Comparison of ENCODE assay signal across 1 cellular context in the genomic region with DNA sequence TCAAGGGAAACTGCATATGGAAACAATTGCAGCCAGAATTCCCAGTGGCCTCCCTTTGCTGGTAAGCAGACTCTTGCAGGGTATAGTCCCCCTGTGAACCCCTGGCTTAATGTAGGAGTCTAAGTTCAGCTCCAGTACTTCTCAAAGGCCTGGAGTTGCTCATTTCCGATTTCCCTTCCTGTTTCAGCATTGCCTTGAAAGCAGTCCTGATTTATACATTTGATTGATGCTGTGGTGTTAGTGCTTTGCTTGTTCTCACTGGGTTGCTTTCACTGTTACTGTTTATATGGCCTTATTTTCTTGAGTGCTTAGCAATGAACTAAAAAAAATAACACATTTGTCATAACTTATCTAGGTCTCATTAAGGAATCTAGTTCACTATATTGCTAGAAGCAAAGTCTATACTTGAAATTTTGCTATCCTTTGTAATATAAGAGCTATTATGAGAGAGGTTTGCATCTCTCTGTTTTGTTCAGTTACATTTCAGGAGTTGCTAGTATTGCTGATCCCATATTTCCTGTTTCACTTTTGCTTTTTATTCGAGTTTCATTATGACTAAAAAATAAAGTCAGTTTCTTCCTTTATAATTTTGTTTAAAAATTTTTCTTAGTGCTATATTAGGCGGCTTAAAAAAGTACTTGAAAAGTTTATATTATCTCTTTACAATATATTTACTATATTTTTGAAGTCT.
TF ChIP-seq lines count a peak whose summit lies in the region.

No MANE protein-coding gene starts in this region.

TF ChIP-seq in HepG2, 621 proteins besides CTCF, POLR2A, EP300 and RAD21 (continued from another document):
- TF ChIP-seq, protein P1, sequence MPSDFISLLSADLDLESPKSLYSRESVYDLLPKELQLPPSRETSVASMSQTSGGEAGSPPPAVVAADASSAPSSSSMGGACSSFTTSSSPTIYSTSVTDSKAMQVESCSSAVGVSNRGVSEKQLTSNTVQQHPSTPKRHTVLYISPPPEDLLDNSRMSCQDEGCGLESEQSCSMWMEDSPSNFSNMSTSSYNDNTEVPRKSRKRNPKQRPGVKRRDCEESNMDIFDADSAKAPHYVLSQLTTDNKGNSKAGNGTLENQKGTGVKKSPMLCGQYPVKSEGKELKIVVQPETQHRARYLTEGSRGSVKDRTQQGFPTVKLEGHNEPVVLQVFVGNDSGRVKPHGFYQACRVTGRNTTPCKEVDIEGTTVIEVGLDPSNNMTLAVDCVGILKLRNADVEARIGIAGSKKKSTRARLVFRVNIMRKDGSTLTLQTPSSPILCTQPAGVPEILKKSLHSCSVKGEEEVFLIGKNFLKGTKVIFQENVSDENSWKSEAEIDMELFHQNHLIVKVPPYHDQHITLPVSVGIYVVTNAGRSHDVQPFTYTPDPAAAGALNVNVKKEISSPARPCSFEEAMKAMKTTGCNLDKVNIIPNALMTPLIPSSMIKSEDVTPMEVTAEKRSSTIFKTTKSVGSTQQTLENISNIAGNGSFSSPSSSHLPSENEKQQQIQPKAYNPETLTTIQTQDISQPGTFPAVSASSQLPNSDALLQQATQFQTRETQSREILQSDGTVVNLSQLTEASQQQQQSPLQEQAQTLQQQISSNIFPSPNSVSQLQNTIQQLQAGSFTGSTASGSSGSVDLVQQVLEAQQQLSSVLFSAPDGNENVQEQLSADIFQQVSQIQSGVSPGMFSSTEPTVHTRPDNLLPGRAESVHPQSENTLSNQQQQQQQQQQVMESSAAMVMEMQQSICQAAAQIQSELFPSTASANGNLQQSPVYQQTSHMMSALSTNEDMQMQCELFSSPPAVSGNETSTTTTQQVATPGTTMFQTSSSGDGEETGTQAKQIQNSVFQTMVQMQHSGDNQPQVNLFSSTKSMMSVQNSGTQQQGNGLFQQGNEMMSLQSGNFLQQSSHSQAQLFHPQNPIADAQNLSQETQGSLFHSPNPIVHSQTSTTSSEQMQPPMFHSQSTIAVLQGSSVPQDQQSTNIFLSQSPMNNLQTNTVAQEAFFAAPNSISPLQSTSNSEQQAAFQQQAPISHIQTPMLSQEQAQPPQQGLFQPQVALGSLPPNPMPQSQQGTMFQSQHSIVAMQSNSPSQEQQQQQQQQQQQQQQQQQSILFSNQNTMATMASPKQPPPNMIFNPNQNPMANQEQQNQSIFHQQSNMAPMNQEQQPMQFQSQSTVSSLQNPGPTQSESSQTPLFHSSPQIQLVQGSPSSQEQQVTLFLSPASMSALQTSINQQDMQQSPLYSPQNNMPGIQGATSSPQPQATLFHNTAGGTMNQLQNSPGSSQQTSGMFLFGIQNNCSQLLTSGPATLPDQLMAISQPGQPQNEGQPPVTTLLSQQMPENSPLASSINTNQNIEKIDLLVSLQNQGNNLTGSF (CRISPR knock-in tag; IDR thresholded peaks at IDR 0.05): no peak
- TF ChIP-seq ZNF543 (CRISPR knock-in tag; IDR thresholded peaks at IDR 0.05): no peak
- TF ChIP-seq, protein P2, sequence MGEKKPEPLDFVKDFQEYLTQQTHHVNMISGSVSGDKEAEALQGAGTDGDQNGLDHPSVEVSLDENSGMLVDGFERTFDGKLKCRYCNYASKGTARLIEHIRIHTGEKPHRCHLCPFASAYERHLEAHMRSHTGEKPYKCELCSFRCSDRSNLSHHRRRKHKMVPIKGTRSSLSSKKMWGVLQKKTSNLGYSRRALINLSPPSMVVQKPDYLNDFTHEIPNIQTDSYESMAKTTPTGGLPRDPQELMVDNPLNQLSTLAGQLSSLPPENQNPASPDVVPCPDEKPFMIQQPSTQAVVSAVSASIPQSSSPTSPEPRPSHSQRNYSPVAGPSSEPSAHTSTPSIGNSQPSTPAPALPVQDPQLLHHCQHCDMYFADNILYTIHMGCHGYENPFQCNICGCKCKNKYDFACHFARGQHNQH (CRISPR knock-in tag; IDR thresholded peaks at IDR 0.05): no peak
- TF ChIP-seq, protein P3, sequence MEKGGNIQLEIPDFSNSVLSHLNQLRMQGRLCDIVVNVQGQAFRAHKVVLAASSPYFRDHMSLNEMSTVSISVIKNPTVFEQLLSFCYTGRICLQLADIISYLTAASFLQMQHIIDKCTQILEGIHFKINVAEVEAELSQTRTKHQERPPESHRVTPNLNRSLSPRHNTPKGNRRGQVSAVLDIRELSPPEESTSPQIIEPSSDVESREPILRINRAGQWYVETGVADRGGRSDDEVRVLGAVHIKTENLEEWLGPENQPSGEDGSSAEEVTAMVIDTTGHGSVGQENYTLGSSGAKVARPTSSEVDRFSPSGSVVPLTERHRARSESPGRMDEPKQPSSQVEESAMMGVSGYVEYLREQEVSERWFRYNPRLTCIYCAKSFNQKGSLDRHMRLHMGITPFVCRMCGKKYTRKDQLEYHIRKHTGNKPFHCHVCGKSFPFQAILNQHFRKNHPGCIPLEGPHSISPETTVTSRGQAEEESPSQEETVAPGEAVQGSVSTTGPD (CRISPR knock-in tag; IDR thresholded peaks at IDR 0.05): no peak
